23 cellular contexts compared by ENCODE assay signal in genomic region chr2:55399815-55400214, GRCh38.
"Had no signal": no experiment of that assay in that cellular context is flagged by ENCODE, and none has a peak within 500 bp of the region (broad histone marks: within the 10 kb centered on the region; RNA-seq: fewer than 3 reads in every experiment).

No MANE protein-coding gene starts in this region.

- H3K9me3 Mint-ChIP-seq: endodermal cell, type B pancreatic cell had no signal

- H3K4me3 Mint-ChIP-seq: endodermal cell; naive thymus-derived CD4-positive, alpha-beta T cell; nephron progenitor cell; type B pancreatic cell had no signal

- H3K27me3 ChIP-seq: colonic mucosa, foreskin keratinocyte, neutrophil, pancreas, suprapubic skin, thyroid gland had no signal

- H3K27me3 Mint-ChIP-seq: naive thymus-derived CD4-positive, alpha-beta T cell; progenitor cell of endocrine pancreas; type B pancreatic cell had no signal

- H3K27ac ChIP-seq: colonic mucosa, foreskin keratinocyte, neutrophil, pancreas, suprapubic skin, thyroid gland had no signal

- H3K4me1 ChIP-seq: colonic mucosa, foreskin keratinocyte, pancreas, suprapubic skin, thyroid gland had no signal

- H3K4me3 ChIP-seq: colonic mucosa, pancreas, suprapubic skin, thyroid gland had no signal

- H3K9me3 ChIP-seq: colonic mucosa, neutrophil, pancreas, suprapubic skin, thyroid gland had no signal

- FAIRE-seq: endothelial cell of umbilical vein, pancreas, small intestine, urothelium cell line had no signal

- H3K36me3 ChIP-seq: colonic mucosa, neutrophil, pancreas, suprapubic skin, thyroid gland had no signal

- ATAC-seq: foreskin keratinocyte; naive thymus-derived CD4-positive, alpha-beta T cell; pancreas; right cardiac atrium had no signal

- DNase-seq: colonic mucosa; dermis blood vessel endothelial cell; effector CD4-positive, alpha-beta T cell; endodermal cell; erythroblast; foreskin keratinocyte; head of caudate nucleus; hippocampal formation; kidney glomerular epithelial cell; naive thymus-derived CD4-positive, alpha-beta T cell; nephron progenitor cell; pancreas; right cardiac atrium; small intestine; stimulated activated CD4-positive, alpha-beta T cell treated with anti-CD3 and anti-CD28 coated beads, Interleukin-12 subunit alpha, Interleukin-12 subunit beta, amount 100 ng/mL, for 4 hours; stimulated activated naive CD4-positive, alpha-beta T cell treated with Interleukin-2 at 50 U/mL for 16 hours; thyroid gland had no signal

- H3K4me1 Mint-ChIP-seq: endodermal cell, nephron progenitor cell had no signal

- H3K27ac Mint-ChIP-seq: endodermal cell; naive thymus-derived CD4-positive, alpha-beta T cell; nephron progenitor cell; progenitor cell of endocrine pancreas; type B pancreatic cell had no signal
